ENCODE assay signal across 34 cellular contexts in the genomic region with DNA sequence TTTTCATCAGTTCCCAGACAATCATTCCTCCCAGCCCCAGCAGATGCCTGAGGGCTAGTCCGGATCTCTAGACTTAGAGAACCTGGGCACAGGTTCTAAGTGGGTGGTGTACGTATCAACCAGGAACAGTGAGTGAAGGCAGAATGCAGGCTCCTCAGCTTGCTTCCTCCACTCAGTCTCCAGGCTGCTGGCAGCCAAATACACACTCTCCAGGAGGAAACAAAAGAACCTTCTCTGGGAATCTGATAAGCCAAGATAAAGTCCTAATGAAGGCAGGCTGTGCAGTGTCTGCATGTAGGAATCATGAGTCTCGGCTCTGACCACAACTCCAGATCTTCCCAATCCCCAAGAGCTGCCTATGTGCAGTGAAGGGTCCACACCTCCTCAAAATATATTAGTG.
"Had no signal": no experiment of that assay in that cellular context is flagged by ENCODE, and none has a peak within 500 bp of the region (broad histone marks: within the 10 kb centered on the region; RNA-seq: fewer than 3 reads in every experiment).

No MANE protein-coding gene starts in this region.

- H3K27ac ChIP-seq: ascending aorta, body of pancreas, epithelial cell of prostate, esophagus squamous epithelium, WERI-Rb-1 had no signal

- H3K4me1 ChIP-seq: ascending aorta, body of pancreas, esophagus squamous epithelium had no signal

- H3K4me1 Mint-ChIP-seq: activated B cell treated with CpG ODN at 0.5 μM for 24 hours; activated naive CD8-positive, alpha-beta T cell treated with anti-CD3 and anti-CD28 coated beads, Interleukin-2, amount 10 ng/mL, durations not matched to agents 7 days and 5 days; T-helper 17 cell had no signal

- H3K27me3 ChIP-seq: ascending aorta, body of pancreas, esophagus squamous epithelium had no signal

- H3K4me3 ChIP-seq: ascending aorta, body of pancreas, esophagus squamous epithelium had no signal

- H3K9me3 ChIP-seq: ascending aorta, body of pancreas, esophagus squamous epithelium had no signal

- H3K27ac Mint-ChIP-seq: activated B cell treated with CpG ODN at 0.5 μM for 24 hours; activated CD8-positive, alpha-beta T cell treated with anti-CD3 and anti-CD28 coated beads for 36 hours; activated naive CD4-positive, alpha-beta T cell treated with anti-CD3 and anti-CD28 coated beads for 36 hours; activated naive CD4-positive, alpha-beta T cell treated with anti-CD3 and anti-CD28 coated beads, Interleukin-2, amount 50 U/mL, for 72 hours; activated naive CD8-positive, alpha-beta T cell treated with anti-CD3 and anti-CD28 coated beads, Interleukin-2, amount 10 ng/mL, durations not matched to agents 7 days and 5 days; activated T-helper 1 cell treated with anti-CD3 and anti-CD28 coated beads, Interleukin-12 subunit alpha, Interleukin-12 subunit beta, Interleukin-2, Interleukin-4 antibody, amounts not matched to agents 30 ng/mL and 10 ng/mL and 1 ng/mL, durations not matched to agents 14 hours and 24 hours and 36 hours; activated T-helper 2 cell treated with anti-CD3 and anti-CD28 coated beads, Interferon-gamma antibody, Interleukin-2, Interleukin-4, amounts not matched to agents 10 μg/mL and 5 μg/mL and 100 μg/mL, durations not matched to agents 14 hours and 24 hours and 36 hours; effector memory CD8-positive, alpha-beta T cell; T-helper 17 cell; T-helper 2 cell treated with Interferon-gamma antibody and Interleukin-4, amounts not matched to agents 5 μg/mL and 100 μg/mL, for 36 hours had no signal

- H3K36me3 ChIP-seq: ascending aorta, esophagus squamous epithelium, WERI-Rb-1 had no signal

- DNase-seq: activated B cell treated with CpG ODN at 0.5 μM for 24 hours; activated CD4-positive, alpha-beta T cell treated with anti-CD3 and anti-CD28 coated beads for 48 hours; activated CD4-positive, alpha-beta T cell treated with anti-CD3 and anti-CD28 coated beads, Interleukin-2, amount 50 U/mL, for 1 hour; activated CD4-positive, alpha-beta T cell treated with anti-CD3 and anti-CD28 coated beads, Interleukin-2, amount 50 U/mL, for 48 hours; activated CD8-positive, alpha-beta memory T cell treated with anti-CD3 and anti-CD28 coated beads for 24 hours; activated CD8-positive, alpha-beta T cell treated with anti-CD3 and anti-CD28 coated beads for 36 hours; activated effector memory CD4-positive, alpha-beta T cell treated with anti-CD3 and anti-CD28 coated beads, Interleukin-2, amount 50 U/mL, for 16 hours; activated naive CD4-positive, alpha-beta T cell treated with anti-CD3 and anti-CD28 coated beads for 36 hours; activated naive CD8-positive, alpha-beta T cell treated with anti-CD3 and anti-CD28 coated beads, Interleukin-2, amount 10 ng/mL, durations not matched to agents 7 days and 5 days; activated T-cell treated with anti-CD3 and anti-CD28 coated beads, Interleukin-2, amount 50 U/mL, for 1 hour; activated T-cell treated with anti-CD3 and anti-CD28 coated beads, Interleukin-2, amount 50 U/mL, for 48 hours; body of pancreas; caudate nucleus; cortex of kidney; dermis blood vessel endothelial cell; effector CD4-positive, alpha-beta T cell; effector memory CD8-positive, alpha-beta T cell; esophagus squamous epithelium; foreskin fibroblast; head of caudate nucleus; T-helper 1 cell; T-helper 17 cell; T1000; WERI-Rb-1 had no signal

- H3K36me3 Mint-ChIP-seq: activated naive CD4-positive, alpha-beta T cell treated with anti-CD3 and anti-CD28 coated beads, Interleukin-2, amount 50 U/mL, for 72 hours; activated naive CD8-positive, alpha-beta T cell treated with anti-CD3 and anti-CD28 coated beads, Interleukin-2, amount 10 ng/mL, durations not matched to agents 7 days and 5 days had no signal

- H3K9me3 Mint-ChIP-seq: activated B cell treated with CpG ODN at 0.5 μM for 24 hours; activated CD8-positive, alpha-beta T cell treated with anti-CD3 and anti-CD28 coated beads for 36 hours; activated naive CD4-positive, alpha-beta T cell treated with anti-CD3 and anti-CD28 coated beads for 36 hours; activated naive CD4-positive, alpha-beta T cell treated with anti-CD3 and anti-CD28 coated beads, Interleukin-2, amount 50 U/mL, for 72 hours; activated naive CD8-positive, alpha-beta T cell treated with anti-CD3 and anti-CD28 coated beads, Interleukin-2, amount 10 ng/mL, durations not matched to agents 7 days and 5 days; activated T-helper 1 cell treated with anti-CD3 and anti-CD28 coated beads, Interleukin-12 subunit alpha, Interleukin-12 subunit beta, Interleukin-2, Interleukin-4 antibody, amounts not matched to agents 30 ng/mL and 10 ng/mL and 1 ng/mL, durations not matched to agents 14 hours and 24 hours and 36 hours; activated T-helper 2 cell treated with anti-CD3 and anti-CD28 coated beads, Interferon-gamma antibody, Interleukin-2, Interleukin-4, amounts not matched to agents 10 μg/mL and 5 μg/mL and 100 μg/mL, durations not matched to agents 14 hours and 24 hours and 36 hours; effector memory CD8-positive, alpha-beta T cell; T-helper 2 cell treated with Interferon-gamma antibody and Interleukin-4, amounts not matched to agents 5 μg/mL and 100 μg/mL, for 36 hours had no signal

- FAIRE-seq: colon, endometrium, endothelial cell of umbilical vein, frontal cortex had no signal

- H3K4me3 Mint-ChIP-seq: activated B cell treated with CpG ODN at 0.5 μM for 24 hours; activated CD8-positive, alpha-beta T cell treated with anti-CD3 and anti-CD28 coated beads for 36 hours; activated naive CD4-positive, alpha-beta T cell treated with anti-CD3 and anti-CD28 coated beads for 36 hours; activated naive CD8-positive, alpha-beta T cell treated with anti-CD3 and anti-CD28 coated beads, Interleukin-2, amount 10 ng/mL, durations not matched to agents 7 days and 5 days; activated T-helper 1 cell treated with anti-CD3 and anti-CD28 coated beads, Interleukin-12 subunit alpha, Interleukin-12 subunit beta, Interleukin-2, Interleukin-4 antibody, amounts not matched to agents 30 ng/mL and 10 ng/mL and 1 ng/mL, durations not matched to agents 14 hours and 24 hours and 36 hours; effector memory CD8-positive, alpha-beta T cell; T-helper 17 cell; T-helper 2 cell treated with Interferon-gamma antibody and Interleukin-4, amounts not matched to agents 5 μg/mL and 100 μg/mL, for 36 hours had no signal
